ENCODE assay signal across 10 cellular contexts in the genomic region with DNA sequence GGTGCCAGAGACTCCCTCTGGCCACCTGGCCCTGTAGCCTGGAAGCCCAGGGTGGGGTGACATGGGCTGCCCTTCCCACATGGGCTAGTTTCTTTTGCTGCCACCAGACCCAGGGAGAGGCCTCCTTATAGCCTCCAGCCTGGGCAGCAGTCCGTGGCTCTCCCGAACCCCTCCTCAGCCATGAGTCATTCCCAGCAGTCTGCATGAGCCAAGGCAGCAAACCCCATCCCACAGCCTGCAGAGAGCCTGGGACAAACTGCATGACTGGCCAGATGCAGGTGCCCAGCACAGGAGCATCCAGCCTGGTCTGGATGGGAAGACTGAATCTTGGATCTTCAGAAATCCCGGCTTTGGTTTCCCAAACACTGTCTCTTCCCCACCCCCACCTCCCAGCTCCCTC.
DNase-seq lines count a peak whose midpoint lies in the region; ATAC-seq and TF ChIP-seq lines count a peak whose summit lies in the region.
"Had no signal": no experiment of that assay in that cellular context is flagged by ENCODE, and none has a peak within 500 bp of the region (broad histone marks: within the 10 kb centered on the region; RNA-seq: fewer than 3 reads in every experiment).

No MANE protein-coding gene starts in this region.

- DNase-seq in H4 (ENCODE audit: low spot score) (peak; percentile 90), brain microvascular endothelial cell (peak; percentile 80), heart left ventricle (peak in 2 of 5 donors; percentile 45 to 63), activated gamma-delta T cell treated with Interleukin-2 at 50 U/mL for 16 hours (no peak)
- no peak for DNase-seq in activated effector memory CD4-positive, alpha-beta T cell treated with anti-CD3 and anti-CD28 coated beads, Interleukin-2, amount 50 U/mL, for 16 hours
- no peak for DNase-seq in activated CD4-positive, CD25-positive, alpha-beta regulatory T cell treated with anti-CD3 and anti-CD28 coated beads, Interleukin-2, amount 50 U/mL, for 72 hours
- DNase-seq: DMS 273 treated with DMSO at 0.1 percent for 48 hours, T-helper 1 cell had no signal

- H3K4me3 ChIP-seq in brain microvascular endothelial cell (ENCODE audit: low read depth, low read length): no peak overlapping the region
- no peak overlapping the region for H3K4me3 ChIP-seq in heart left ventricle
- no peak overlapping the region for H3K4me3 ChIP-seq in skeletal muscle satellite cell (ENCODE audit: low read length)

- peak in 3 of 4 donors; percentile 24 to 64 (median 25) for ATAC-seq in heart left ventricle
- no peak for ATAC-seq in GM18519 (IDR thresholded peaks at IDR 0.05; ENCODE audit: low FRiP score, unreplicated experiment)

- H3K27me3 ChIP-seq in brain microvascular endothelial cell (replicated peaks) (no peaks in the 10 kb centered on the region), heart left ventricle (no peaks in the 10 kb centered on the region), skeletal muscle satellite cell (ENCODE audit: control insufficient read depth, insufficient read depth, low read length) (no peaks in the 10 kb centered on the region)

- TF ChIP-seq CTCF in brain microvascular endothelial cell (IDR thresholded peaks at IDR 0.05; ENCODE audit: low read depth, low read length, missing control alignments): no peak
- TF ChIP-seq CTCF in heart left ventricle (IDR thresholded peaks at IDR 0.05): no peak

- peak overlapping the region; percentile 4 for H3K4me2 ChIP-seq in skeletal muscle satellite cell (ENCODE audit: low read length)

- H3K36me3 ChIP-seq in brain microvascular endothelial cell (replicated peaks) (no peaks in the 10 kb centered on the region), heart left ventricle (no peaks in the 10 kb centered on the region), skeletal muscle satellite cell (ENCODE audit: insufficient read depth, low read length) (no peaks in the 10 kb centered on the region)

- in situ Hi-C loops in brain microvascular endothelial cell (cut with HindIII; ENCODE audit: low pct_ligation_motif_present, low sequenced_read_pairs): no loop called here

- H3K27ac ChIP-seq in brain microvascular endothelial cell (peak overlapping the region; percentile 41), heart left ventricle (peak overlapping the region in 9 of 12 donors; percentile 38 to 79 (median 51))

- 41 to 72% (median 60%) methylated on average over 3 of the region's 3 CpGs for WGBS in heart left ventricle, 4 donors

- peaks cover 0 to 63% (median 31%) of the 10 kb centered on the region in 12 donors for H3K4me1 ChIP-seq in heart left ventricle
- H3K4me1 ChIP-seq in skeletal muscle satellite cell (ENCODE audit: control insufficient read depth, insufficient read depth, low read length): peaks cover 67% of the 10 kb centered on the region

- intact Hi-C loops in heart left ventricle (cut with DNase I): no loop called here

- TF ChIP-seq POLR2A in heart left ventricle (IDR thresholded peaks at IDR 0.05): no peak

- H3K9ac ChIP-seq in skeletal muscle satellite cell (ENCODE audit: low read depth, low read length): no peak overlapping the region

- no peaks in the 10 kb centered on the region for H3K9me3 ChIP-seq in heart left ventricle
- H3K9me3 ChIP-seq in skeletal muscle satellite cell (replicated peaks; ENCODE audit: low read length): no peaks in the 10 kb centered on the region

Comparison
In these comparisons a context has a peak if more than half of its experiments do, and no peak if none do; other contexts are left out.
1. DNase-seq: peak in H4 (single experiment) and brain microvascular endothelial cell (single experiment); none in activated effector memory CD4-positive, alpha-beta T cell treated with anti-CD3 and anti-CD28 coated beads, Interleukin-2, amount 50 U/mL, for 16 hours (single experiment), activated gamma-delta T cell treated with Interleukin-2 at 50 U/mL for 16 hours (single experiment) and activated CD4-positive, CD25-positive, alpha-beta regulatory T cell treated with anti-CD3 and anti-CD28 coated beads, Interleukin-2, amount 50 U/mL, for 72 hours (single experiment).